ENCODE assay signal across 12 cellular contexts in the genomic region with DNA sequence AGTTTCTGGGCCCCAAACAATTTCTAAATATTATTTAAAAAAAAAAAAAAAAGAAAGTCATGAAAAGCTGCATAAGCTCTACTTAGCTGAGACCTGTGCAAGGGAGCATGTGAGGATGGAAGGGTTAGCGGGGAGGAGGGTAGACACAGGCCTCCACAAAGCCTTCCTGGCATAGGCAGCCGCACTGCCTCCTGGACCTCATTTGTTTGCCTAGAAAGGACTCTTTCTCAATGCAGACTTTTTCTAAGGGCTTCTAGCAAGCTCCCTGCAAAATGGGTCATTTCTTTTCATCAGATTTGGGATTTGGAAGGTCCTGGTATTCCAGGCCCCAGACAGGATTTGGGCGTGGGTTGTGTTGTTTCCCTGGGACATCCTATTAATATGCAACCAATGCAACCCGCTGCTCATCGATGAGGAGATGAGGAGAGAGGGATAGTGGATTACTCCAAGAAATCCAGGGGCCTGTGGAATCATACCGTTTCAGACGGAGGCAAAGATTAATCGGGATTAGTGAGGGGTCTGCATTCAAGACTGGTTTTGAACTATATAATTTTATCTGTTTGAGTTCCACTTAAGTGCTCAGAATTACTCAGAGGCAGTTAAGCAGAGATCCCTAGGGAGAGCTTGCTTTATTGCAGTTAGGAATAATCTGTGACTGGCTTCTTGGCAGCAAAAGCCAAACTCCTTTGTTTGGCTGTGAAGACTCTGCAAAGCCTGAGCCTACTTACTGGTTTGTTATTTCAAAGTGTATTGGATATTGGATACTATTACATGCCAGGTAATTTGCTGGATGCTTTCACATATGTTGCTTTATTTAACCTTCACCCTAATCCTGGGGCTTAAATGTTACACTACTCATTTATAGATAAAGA.
DNase-seq lines count a peak whose midpoint lies in the region; ATAC-seq and TF ChIP-seq lines count a peak whose summit lies in the region.
"Had no signal": no experiment of that assay in that cellular context is flagged by ENCODE, and none has a peak within 500 bp of the region (broad histone marks: within the 10 kb centered on the region; RNA-seq: fewer than 3 reads in every experiment).

No MANE protein-coding gene starts in this region.

- no peak overlapping the region for H3K27ac ChIP-seq in BLaER1 treated with 17β-estradiol and CSF1 and Interleukin-3, amounts not matched to agents 10 nM and 100 nM
- H3K27ac ChIP-seq in esophagus muscularis mucosa (replicated peaks in 1 of 4) = peak overlapping the region in 2 of 4 donors; percentile 15 to 44
- H3K27ac ChIP-seq: neutrophil had no signal

- no peak for ATAC-seq in HG03039 (IDR thresholded peaks at IDR 0.05; ENCODE audit: unreplicated experiment)

- H3K27me3 Mint-ChIP-seq in CD14-positive monocyte (ENCODE audit: low read depth in 3 of 3) = peaks cover 3 to 16% (median 4%) of the 10 kb centered on the region in 3 donors

- H3K9ac ChIP-seq in BLaER1 treated with 17β-estradiol and CSF1 and Interleukin-3, amounts not matched to agents 10 nM and 100 nM = no peak overlapping the region

- H3K4me3 ChIP-seq in BLaER1 treated with 17β-estradiol and CSF1 and Interleukin-3, amounts not matched to agents 10 nM and 100 nM = no peak overlapping the region
- no peak overlapping the region for H3K4me3 ChIP-seq in esophagus muscularis mucosa

- peaks cover 0 to 20% (median 8%) of the 10 kb centered on the region in 10 experiments; a peak in 13 of 20 replicates for H3K4me1 ChIP-seq in BLaER1 treated with 17β-estradiol and CSF1 and Interleukin-3, amounts not matched to agents 10 nM and 100 nM
- H3K4me1 ChIP-seq in esophagus muscularis mucosa = peaks cover 19 to 39% (median 29%) of the 10 kb centered on the region in 4 donors

- TF ChIP-seq CTCF in esophagus muscularis mucosa (IDR thresholded peaks at IDR 0.05) = no peak
- TF ChIP-seq CTCF in CD14-positive monocyte (IDR thresholded peaks at IDR 0.05) = no peak

- no peak overlapping the region for H3K27ac Mint-ChIP-seq in CD14-positive monocyte
- H3K27ac Mint-ChIP-seq: activated CD4-positive, alpha-beta memory T cell treated with anti-CD3 and anti-CD28 coated beads, Interleukin-2, amount 10 ng/mL, durations not matched to agents 7 days and 5 days had no signal

- peaks cover 0 to 12% (median 9%) of the 10 kb centered on the region in 7 donors for H3K9me3 Mint-ChIP-seq in CD14-positive monocyte
- H3K9me3 Mint-ChIP-seq: activated CD4-positive, alpha-beta memory T cell treated with anti-CD3 and anti-CD28 coated beads, Interleukin-2, amount 10 ng/mL, durations not matched to agents 7 days and 5 days had no signal

- no peak for TF ChIP-seq POLR2A in esophagus muscularis mucosa (IDR thresholded peaks at IDR 0.05; ENCODE audit: low read depth)

- H3K4me2 ChIP-seq in BLaER1 treated with 17β-estradiol and CSF1 and Interleukin-3, amounts not matched to agents 10 nM and 100 nM = peak overlapping the region in 7 of 11 experiments; percentile 11 to 52 (median 37); a peak in 12 of 22 replicates

- no peaks in the 10 kb centered on the region for H3K36me3 ChIP-seq in BLaER1 treated with 17β-estradiol and CSF1 and Interleukin-3, amounts not matched to agents 10 nM and 100 nM
- H3K36me3 ChIP-seq in esophagus muscularis mucosa = no peaks in the 10 kb centered on the region
- H3K36me3 ChIP-seq: neutrophil had no signal

- intact Hi-C loops in esophagus muscularis mucosa (cut with DNase I) (no loop called here), CD14-positive monocyte (cut with micrococcal nuclease) (no loop called here)

- 86% methylated on average over 8 of the region's 8 CpGs for WGBS in esophagus muscularis mucosa

- H4K20me1 ChIP-seq in BLaER1 treated with 17β-estradiol and CSF1 and Interleukin-3, amounts not matched to agents 10 nM and 100 nM = no peaks in the 10 kb centered on the region

- DNase-seq in NCI-H1092 treated with DMSO at 0.1 percent for 48 hours (lab: John Stamatoyannopoulos, UW) (peak; percentile 29), esophagus muscularis mucosa (ENCODE audit: extremely low spot score) (peak; percentile 84), pons (ENCODE audit: low spot score) (peak; percentile 30), CD14-positive monocyte (ENCODE audit: low spot score) (no peak), epidermal melanocyte (ENCODE audit: insufficient read length, low spot score) (no peak), NOMO-1 treated with DMSO at 0.1 percent for 48 hours (lab: John Stamatoyannopoulos, UW; ENCODE audit: unreplicated experiment) (no peak)
- DNase-seq: activated CD4-positive, alpha-beta memory T cell treated with anti-CD3 and anti-CD28 coated beads, Interleukin-2, amount 10 ng/mL, durations not matched to agents 7 days and 5 days; NCI-H774; stimulated activated CD4-positive, alpha-beta T cell treated with anti-CD3 and anti-CD28 coated beads, Interleukin-4, amount 100 ng/mL, for 4 hours had no signal

- H3K4me1 Mint-ChIP-seq in CD14-positive monocyte = no peaks in the 10 kb centered on the region
- H3K4me1 Mint-ChIP-seq: activated CD4-positive, alpha-beta memory T cell treated with anti-CD3 and anti-CD28 coated beads, Interleukin-2, amount 10 ng/mL, durations not matched to agents 7 days and 5 days had no signal

- H3K36me3 Mint-ChIP-seq in CD14-positive monocyte = no peaks in the 10 kb centered on the region

- H3K27me3 ChIP-seq in BLaER1 treated with 17β-estradiol and CSF1 and Interleukin-3, amounts not matched to agents 10 nM and 100 nM = no peaks in the 10 kb centered on the region
- H3K27me3 ChIP-seq in esophagus muscularis mucosa = no peaks in the 10 kb centered on the region
- H3K27me3 ChIP-seq: neutrophil had no signal

- no peak overlapping the region for H3K4me3 Mint-ChIP-seq in CD14-positive monocyte
- H3K4me3 Mint-ChIP-seq: activated CD4-positive, alpha-beta memory T cell treated with anti-CD3 and anti-CD28 coated beads, Interleukin-2, amount 10 ng/mL, durations not matched to agents 7 days and 5 days had no signal

- TF ChIP-seq EP300 in esophagus muscularis mucosa (IDR thresholded peaks at IDR 0.05) = no peak

- peaks cover 15 to 46% (median 40%) of the 10 kb centered on the region in 11 experiments; a peak in 21 of 22 replicates for H3K9me3 ChIP-seq in BLaER1 treated with 17β-estradiol and CSF1 and Interleukin-3, amounts not matched to agents 10 nM and 100 nM (replicated peaks in 1 of 11)
- no peaks in the 10 kb centered on the region for H3K9me3 ChIP-seq in esophagus muscularis mucosa
- H3K9me3 ChIP-seq: neutrophil had no signal

Comparison
In these comparisons a context has a peak if more than half of its experiments do, and no peak if none do; other contexts are left out.
1. DNase-seq: peak in NCI-H1092 treated with DMSO at 0.1 percent for 48 hours (single experiment), esophagus muscularis mucosa (single experiment) and pons (single experiment); none in CD14-positive monocyte (single experiment), epidermal melanocyte (single experiment) and NOMO-1 treated with DMSO at 0.1 percent for 48 hours (single experiment).